In the genomic region with DNA sequence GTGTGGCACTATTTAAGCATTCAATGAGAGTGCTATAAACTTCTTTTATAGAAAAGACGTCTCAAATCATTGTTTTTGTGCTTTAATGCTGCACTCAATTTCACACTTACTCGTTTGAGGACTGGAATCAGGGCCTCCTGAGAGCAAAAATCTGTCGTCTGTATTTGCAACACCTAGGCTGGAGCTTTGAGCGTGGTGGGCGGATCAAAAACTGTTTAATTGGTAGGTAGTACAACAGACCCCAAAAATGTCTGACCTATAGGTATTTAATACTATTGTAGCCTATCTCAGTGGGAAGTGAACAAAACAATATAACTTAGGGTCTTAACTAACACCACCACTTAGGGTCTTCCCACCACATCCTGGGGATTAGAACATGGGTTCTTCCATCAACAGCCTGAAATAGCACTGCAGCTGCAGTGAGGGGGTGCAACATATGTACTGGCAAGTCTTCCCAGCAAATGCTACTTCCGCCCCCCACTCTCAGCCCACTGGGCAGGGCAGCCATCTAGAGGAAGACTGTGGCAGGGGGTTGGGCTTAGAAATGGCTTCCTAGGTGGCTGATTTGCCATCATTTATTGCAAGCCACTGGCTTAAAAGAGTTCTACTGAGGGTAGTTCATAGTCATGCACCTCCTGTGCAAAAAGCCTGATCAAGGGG, we compare ENCODE assay signal across 25 cellular contexts. TPM values are rescaled to one million over a fixed set of nuclear protein-coding genes. Genes with fewer than 3 reads are reported as not detected.
DNase-seq lines count a peak whose midpoint lies in the region; ATAC-seq and TF ChIP-seq lines count a peak whose summit lies in the region.
"Had no signal": no experiment of that assay in that cellular context is flagged by ENCODE, and none has a peak within 500 bp of the region (broad histone marks: within the 10 kb centered on the region; RNA-seq: fewer than 3 reads in every experiment).

No MANE protein-coding gene starts in this region.

- in situ Hi-C loops in KBM-7 (cut with MboI; ENCODE audit: low pct_unique_long_range_greater_than_20kb, low sequenced_read_pairs), result no loop called here

- no peak for DNase-seq in activated T-cell treated with anti-CD3 and anti-CD28 coated beads, Interleukin-2, amount 50 U/mL, for 72 hours
- DNase-seq in activated T-cell treated with anti-CD3 and anti-CD28 coated beads for 4 hours, result no peak
- peak; percentile 69 for DNase-seq in Jurkat, Clone E6-1 (ENCODE audit: low read depth, low spot score)
- DNase-seq in effector memory CD8-positive, alpha-beta T cell, result no peak
- DNase-seq in stomach, result no peak
- no peak for DNase-seq in KBM-7
- DNase-seq in NCI-H1048 (lab: John Stamatoyannopoulos, UW), result no peak
- DNase-seq: activated gamma-delta T cell; anterior cingulate cortex; DMS 273 treated with DMSO at 0.1 percent for 48 hours; foreskin keratinocyte; GM23248; hypothalamus; mammary epithelial cell; NCI-H1930; NCI-H226; NCI-H774; PC-3; right cardiac atrium; SJCRH30; stimulated activated CD8-positive, alpha-beta memory T cell treated with anti-CD3 and anti-CD28 coated beads, Interleukin-4, amount 100 ng/mL, for 48 hours; substantia nigra had no signal

- H3K27ac Mint-ChIP-seq in activated T-cell treated with anti-CD3 and anti-CD28 coated beads, Interleukin-2, amount 50 U/mL, for 72 hours, result peak overlapping the region; percentile 64
- H3K27ac Mint-ChIP-seq in effector memory CD8-positive, alpha-beta T cell, result peak overlapping the region; percentile 42 to 79
- H3K27ac Mint-ChIP-seq: T-helper 2 cell treated with Interferon-gamma antibody and Interleukin-4, amounts not matched to agents 5 μg/mL and 100 μg/mL, for 36 hours had no signal

- WGBS in stomach, 5 donors, result 72 to 87% (median 73%) methylated on average over 6 of the region's 6 CpGs

- no peaks in the 10 kb centered on the region for H3K9me3 Mint-ChIP-seq in activated T-cell treated with anti-CD3 and anti-CD28 coated beads, Interleukin-2, amount 50 U/mL, for 72 hours
- no peaks in the 10 kb centered on the region for H3K9me3 Mint-ChIP-seq in effector memory CD8-positive, alpha-beta T cell
- H3K9me3 Mint-ChIP-seq: T-helper 2 cell treated with Interferon-gamma antibody and Interleukin-4, amounts not matched to agents 5 μg/mL and 100 μg/mL, for 36 hours had no signal

- no peaks in the 10 kb centered on the region for H3K9me3 ChIP-seq in stomach
- H3K9me3 ChIP-seq: SJCRH30 had no signal

- no peak overlapping the region for H3K4me3 Mint-ChIP-seq in activated T-cell treated with anti-CD3 and anti-CD28 coated beads, Interleukin-2, amount 50 U/mL, for 72 hours
- peak overlapping the region in 1 of 2 donors; percentile 54 for H3K4me3 Mint-ChIP-seq in effector memory CD8-positive, alpha-beta T cell

- no peaks in the 10 kb centered on the region for H3K27me3 Mint-ChIP-seq in activated T-cell treated with anti-CD3 and anti-CD28 coated beads, Interleukin-2, amount 50 U/mL, for 72 hours (ENCODE audit: low read depth)
- no peaks in the 10 kb centered on the region for H3K27me3 Mint-ChIP-seq in effector memory CD8-positive, alpha-beta T cell

- no peaks in the 10 kb centered on the region for H3K27me3 ChIP-seq in stomach
- H3K27me3 ChIP-seq: foreskin keratinocyte, SJCRH30 had no signal

- no peak for TF ChIP-seq POLR2A in stomach (IDR thresholded peaks at IDR 0.05)

- H3K4me1 ChIP-seq in stomach, result peaks cover 24 to 78% (median 44%) of the 10 kb centered on the region in 4 donors
- H3K4me1 ChIP-seq: foreskin keratinocyte, SJCRH30 had no signal

- intact Hi-C loops in stomach (cut with DNase I; ENCODE audit: low total_unique reads), result no loop called here

- H3K36me3 Mint-ChIP-seq in activated T-cell treated with anti-CD3 and anti-CD28 coated beads, Interleukin-2, amount 50 U/mL, for 72 hours (ENCODE audit: insufficient read depth in 2 of 2), result peaks cover 3 to 4% of the 10 kb centered on the region in 2 donors
- peaks cover 36% of the 10 kb centered on the region for H3K36me3 Mint-ChIP-seq in effector memory CD8-positive, alpha-beta T cell (ENCODE audit: insufficient read depth)

- H3K4me3 ChIP-seq in Jurkat, Clone E6-1 (ENCODE audit: low read length), result no peak overlapping the region
- no peak overlapping the region for H3K4me3 ChIP-seq in stomach
- H3K4me3 ChIP-seq: GM23248, SJCRH30 had no signal

- TF ChIP-seq EP300 in stomach (IDR thresholded peaks at IDR 0.05), result no peak

- ATAC-seq in activated T-cell treated with anti-CD3 and anti-CD28 coated beads, Interleukin-2, amount 50 U/mL, for 72 hours (replicated peaks in 1 of 2), result no peak
- ATAC-seq in effector memory CD8-positive, alpha-beta T cell (replicated peaks), result no peak
- ATAC-seq in HG03442 (IDR thresholded peaks at IDR 0.05; ENCODE audit: unreplicated experiment), result no peak
- ATAC-seq: foreskin keratinocyte, PC-3, right cardiac atrium had no signal

- H3K27ac ChIP-seq in stomach, result peak overlapping the region in 3 of 5 donors; percentile 11 to 32 (median 27)
- H3K27ac ChIP-seq: C4-2B, foreskin keratinocyte, GM23248, SJCRH30 had no signal

- peaks cover 36 to 64% (median 59%) of the 10 kb centered on the region in 4 donors for H3K36me3 ChIP-seq in stomach
- H3K36me3 ChIP-seq: SJCRH30 had no signal

- H3K4me1 Mint-ChIP-seq in activated T-cell treated with anti-CD3 and anti-CD28 coated beads, Interleukin-2, amount 50 U/mL, for 72 hours (ENCODE audit: low read depth), result peaks cover 32% of the 10 kb centered on the region
- peaks cover 40 to 46% of the 10 kb centered on the region in 2 donors for H3K4me1 Mint-ChIP-seq in effector memory CD8-positive, alpha-beta T cell (ENCODE audit: low read depth in 2 of 2)

- no peak for TF ChIP-seq CTCF in stomach (IDR thresholded peaks at IDR 0.05)

RNA-seq across cellular contexts. Expression of a gene that starts 48.3 kb away (rescaled TPM):
- total RNA-seq in activated T-cell treated with anti-CD3 and anti-CD28 coated beads, Interleukin-2, amount 50 U/mL, for 72 hours, result 100 to 1,000 TPM; 108 to 120 TPM
- 103 TPM for polyA plus RNA-seq in Jurkat, Clone E6-1 (2012; ENCODE audit: insufficient read depth, insufficient read length)
- 100 to 1,000 TPM in 3 of 5 donors, 10 to 100 TPM in 2; 31.5 to 424 (median 102) TPM for total RNA-seq in stomach
- 100 to 1,000 TPM in 1 of 3 donors, 10 to 100 TPM in 2; 25.2 to 104 (median 69.3) TPM for polyA plus RNA-seq in stomach
